12 cellular contexts compared by ENCODE assay signal in the genomic region with DNA sequence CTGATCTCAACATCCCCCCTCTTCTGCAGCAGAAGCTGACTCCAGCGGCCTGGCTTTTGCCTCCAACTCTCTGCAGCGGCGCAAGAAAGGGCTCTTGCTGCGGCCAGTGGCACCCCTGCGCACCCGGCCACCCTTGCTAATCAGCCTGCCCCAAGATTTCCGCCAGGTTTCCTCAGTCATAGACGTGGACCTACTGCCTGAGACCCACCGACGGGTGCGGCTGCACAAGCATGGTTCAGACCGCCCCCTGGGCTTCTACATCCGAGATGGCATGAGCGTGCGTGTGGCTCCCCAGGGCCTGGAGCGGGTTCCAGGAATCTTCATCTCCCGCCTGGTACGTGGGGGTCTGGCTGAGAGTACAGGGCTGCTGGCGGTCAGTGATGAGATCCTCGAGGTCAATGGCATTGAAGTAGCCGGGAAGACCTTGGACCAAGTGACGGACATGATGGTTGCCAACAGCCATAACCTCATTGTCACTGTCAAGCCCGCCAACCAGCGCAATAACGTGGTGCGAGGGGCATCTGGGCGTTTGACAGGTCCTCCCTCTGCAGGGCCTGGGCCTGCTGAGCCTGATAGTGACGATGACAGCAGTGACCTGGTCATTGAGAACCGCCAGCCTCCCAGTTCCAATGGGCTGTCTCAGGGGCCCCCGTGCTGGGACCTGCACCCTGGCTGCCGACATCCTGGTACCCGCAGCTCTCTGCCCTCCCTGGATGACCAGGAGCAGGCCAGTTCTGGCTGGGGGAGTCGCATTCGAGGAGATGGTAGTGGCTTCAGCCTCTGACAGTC. TPM values are rescaled to one million over a fixed set of nuclear protein-coding genes. Genes with fewer than 3 reads are reported as not detected.
A peak's percentile ranks its signal among the peaks of the same experiment; 100 is the strongest.
DNase-seq lines count a peak whose midpoint lies in the region; ATAC-seq and TF ChIP-seq lines count a peak whose summit lies in the region.
"Had no signal": no experiment of that assay in that cellular context is flagged by ENCODE, and none has a peak within 500 bp of the region (broad histone marks: within the 10 kb centered on the region; RNA-seq: fewer than 3 reads in every experiment).

No MANE protein-coding gene starts in this region.

- H3K36me3 Mint-ChIP-seq in activated CD4-positive, alpha-beta T cell treated with anti-CD3 and anti-CD28 coated beads, Interleukin-2, amount 10 ng/mL, durations not matched to agents 24 days and 14 days (ENCODE audit: low read depth) = peaks cover 14% of the 10 kb centered on the region
- H3K36me3 Mint-ChIP-seq in effector memory CD8-positive, alpha-beta T cell (ENCODE audit: insufficient read depth) = peaks cover 33% of the 10 kb centered on the region
- peaks cover 6% of the 10 kb centered on the region for H3K36me3 Mint-ChIP-seq in osteocyte (ENCODE audit: unreplicated experiment)

- DNase-seq in activated CD4-positive, alpha-beta T cell treated with anti-CD3 and anti-CD28 coated beads, Interleukin-2, amount 10 ng/mL, durations not matched to agents 24 days and 14 days = peak; percentile 65
- no peak for DNase-seq in activated CD4-positive, alpha-beta T cell treated with anti-CD3 and anti-CD28 coated beads for 4 hours
- DNase-seq in NT2/D1 (ENCODE audit: low read depth, low spot score) (no peak), osteocyte (ENCODE audit: extremely low spot score, unreplicated experiment) (peak; percentile 84), prostate gland (ENCODE audit: low spot score) (no peak), LoVo (ENCODE audit: low spot score) (no peak)
- no peak for DNase-seq in effector memory CD8-positive, alpha-beta T cell
- DNase-seq: NCI-H2029 treated with DMSO at 0.1 percent for 48 hours; stimulated activated CD4-positive, alpha-beta T cell treated with anti-CD3 and anti-CD28 coated beads, Interleukin-2, amount 100 ng/mL, for 48 hours had no signal

- peak overlapping the region; percentile 32 for H3K9ac ChIP-seq in NT2/D1 (ENCODE audit: insufficient read length, low read depth)

- H3K27ac ChIP-seq in prostate gland = no peak overlapping the region

- H3K4me3 Mint-ChIP-seq in activated CD4-positive, alpha-beta T cell treated with anti-CD3 and anti-CD28 coated beads, Interleukin-2, amount 10 ng/mL, durations not matched to agents 24 days and 14 days = peak overlapping the region; percentile 92
- peak overlapping the region; percentile 88 to 92 for H3K4me3 Mint-ChIP-seq in effector memory CD8-positive, alpha-beta T cell
- H3K4me3 Mint-ChIP-seq in osteocyte (ENCODE audit: unreplicated experiment) = peak overlapping the region; percentile 87

- 93% methylated on average over 34 of the region's 34 CpGs for WGBS in prostate gland

- TF ChIP-seq POLR2A in prostate gland (IDR thresholded peaks at IDR 0.05) = no peak

- H3K27me3 ChIP-seq in NT2/D1 (ENCODE audit: insufficient read depth, insufficient read length) = peaks cover 25% of the 10 kb centered on the region
- H3K27me3 ChIP-seq in prostate gland (replicated peaks; ENCODE audit: insufficient read depth) = no peaks in the 10 kb centered on the region
- H3K27me3 ChIP-seq: ovary had no signal

- peaks cover 52% of the 10 kb centered on the region for H3K36me3 ChIP-seq in NT2/D1 (ENCODE audit: insufficient read depth, insufficient read length, low read length)
- no peaks in the 10 kb centered on the region for H3K36me3 ChIP-seq in prostate gland
- H3K36me3 ChIP-seq: ovary had no signal

- H3K4me1 ChIP-seq in NT2/D1 (ENCODE audit: insufficient read depth, insufficient read length) (peaks cover 15% of the 10 kb centered on the region), prostate gland (replicated peaks) (peaks cover 4% of the 10 kb centered on the region)

- TF ChIP-seq CTCF in osteocyte (IDR thresholded peaks at IDR 0.05) (no peak), prostate gland (IDR thresholded peaks at IDR 0.05) (no peak)

- H3K4me1 Mint-ChIP-seq in activated CD4-positive, alpha-beta T cell treated with anti-CD3 and anti-CD28 coated beads, Interleukin-2, amount 10 ng/mL, durations not matched to agents 24 days and 14 days = peaks cover 27% of the 10 kb centered on the region
- peaks cover 19 to 22% of the 10 kb centered on the region in 2 donors for H3K4me1 Mint-ChIP-seq in effector memory CD8-positive, alpha-beta T cell (ENCODE audit: low read depth in 2 of 2)
- peaks cover 28% of the 10 kb centered on the region for H3K4me1 Mint-ChIP-seq in osteocyte (ENCODE audit: unreplicated experiment)

- intact Hi-C loops in activated CD4-positive, alpha-beta T cell treated with anti-CD3 and anti-CD28 coated beads, Interleukin-2, amount 10 ng/mL, durations not matched to agents 24 days and 14 days (cut with micrococcal nuclease) = loop anchor here (2.0 to 10.0 kb wide), 7 partner anchors 17 to 1673 kb away; partner anchors contain the start of genes ATP6V0D1, CARMIL2, CENPT and COG8
- intact Hi-C loops in prostate gland (cut with DNase I) = loop anchor here (5.0 to 10.0 kb wide), 2 partner anchors 137 to 180 kb away; partner anchors contain the start of genes RIPOR1 and THAP11

- no peaks in the 10 kb centered on the region for H3K27me3 Mint-ChIP-seq in activated CD4-positive, alpha-beta T cell treated with anti-CD3 and anti-CD28 coated beads, Interleukin-2, amount 10 ng/mL, durations not matched to agents 24 days and 14 days
- no peaks in the 10 kb centered on the region for H3K27me3 Mint-ChIP-seq in effector memory CD8-positive, alpha-beta T cell
- no peaks in the 10 kb centered on the region for H3K27me3 Mint-ChIP-seq in osteocyte (ENCODE audit: unreplicated experiment)

- H3K4me3 ChIP-seq in NT2/D1 (ENCODE audit: insufficient read length, low read depth) (no peak overlapping the region), prostate gland (no peak overlapping the region)

- H3K9me3 ChIP-seq in NT2/D1 (ENCODE audit: insufficient read depth, low read length) = no peaks in the 10 kb centered on the region
- H3K9me3 ChIP-seq in prostate gland = no peaks in the 10 kb centered on the region
- H3K9me3 ChIP-seq: ovary had no signal

- no peak for ATAC-seq in effector memory CD8-positive, alpha-beta T cell (replicated peaks)
- ATAC-seq in HG03520 (IDR thresholded peaks at IDR 0.05; ENCODE audit: unreplicated experiment) = no peak

- H3K27ac Mint-ChIP-seq in activated CD4-positive, alpha-beta T cell treated with anti-CD3 and anti-CD28 coated beads, Interleukin-2, amount 10 ng/mL, durations not matched to agents 24 days and 14 days = no peak overlapping the region
- H3K27ac Mint-ChIP-seq in effector memory CD8-positive, alpha-beta T cell = peak overlapping the region in 1 of 2 donors; percentile 96
- no peak overlapping the region for H3K27ac Mint-ChIP-seq in osteocyte (ENCODE audit: unreplicated experiment)

- no peaks in the 10 kb centered on the region for H3K9me3 Mint-ChIP-seq in activated CD4-positive, alpha-beta T cell treated with anti-CD3 and anti-CD28 coated beads, Interleukin-2, amount 10 ng/mL, durations not matched to agents 24 days and 14 days
- no peaks in the 10 kb centered on the region for H3K9me3 Mint-ChIP-seq in effector memory CD8-positive, alpha-beta T cell
- H3K9me3 Mint-ChIP-seq in osteocyte (ENCODE audit: unreplicated experiment) = no peaks in the 10 kb centered on the region

RNA-seq across cellular contexts. Expression of gene PARD6A, which starts 1.3 kb away (rescaled TPM):
- 13.5 and 14.0 TPM in 2 replicates for total RNA-seq in activated CD4-positive, alpha-beta T cell treated with anti-CD3 and anti-CD28 coated beads, Interleukin-2, amount 10 ng/mL, durations not matched to agents 24 days and 14 days
- total RNA-seq in osteocyte (4.1 and 4.6 TPM in 2 replicates), prostate gland (10 to 100 TPM in 1 of 2 donors, 1 to 10 TPM in 1; 3.4 to 13.7 TPM)

RNA-seq across cellular contexts. Expression of gene ACD, which starts 2.0 kb away (rescaled TPM):
- 54.0 and 55.1 TPM in 2 replicates for total RNA-seq in activated CD4-positive, alpha-beta T cell treated with anti-CD3 and anti-CD28 coated beads, Interleukin-2, amount 10 ng/mL, durations not matched to agents 24 days and 14 days
- total RNA-seq in osteocyte (21.3 and 23.1 TPM in 2 replicates), prostate gland (10 to 100 TPM; 17.1 to 45.4 TPM)

RNA-seq across cellular contexts. Expression of gene ENKD1, which starts 4.5 kb away (rescaled TPM):
- total RNA-seq in activated CD4-positive, alpha-beta T cell treated with anti-CD3 and anti-CD28 coated beads, Interleukin-2, amount 10 ng/mL, durations not matched to agents 24 days and 14 days = 12.7 and 13.8 TPM in 2 replicates
- 10.9 and 11.7 TPM in 2 replicates for total RNA-seq in osteocyte
- 10 to 100 TPM; 20.6 to 29.1 TPM for total RNA-seq in prostate gland

RNA-seq across cellular contexts. Expression of gene C16orf86, which starts 4.6 kb away (rescaled TPM):
- 0.68 and 1.5 TPM in 2 replicates for total RNA-seq in activated CD4-positive, alpha-beta T cell treated with anti-CD3 and anti-CD28 coated beads, Interleukin-2, amount 10 ng/mL, durations not matched to agents 24 days and 14 days
- total RNA-seq in osteocyte = 2.1 and 2.8 TPM in 2 replicates
- total RNA-seq in prostate gland = 10 to 100 TPM in 1 of 2 donors, 1 to 10 TPM in 1; 10.0 to 18.3 TPM
- total RNA-seq: A673 had no signal

RNA-seq across cellular contexts. Expression of gene CARMIL2, which starts 17.1 kb away (rescaled TPM):
- 219 and 229 TPM in 2 replicates for total RNA-seq in activated CD4-positive, alpha-beta T cell treated with anti-CD3 and anti-CD28 coated beads, Interleukin-2, amount 10 ng/mL, durations not matched to agents 24 days and 14 days
- total RNA-seq in osteocyte (0.94 and 1.7 TPM in 2 replicates), prostate gland (1 to 10 TPM; 4.8 to 5.1 TPM)

Comparison
In these comparisons a context has a peak if more than half of its experiments do, and no peak if none do; other contexts are left out.
1. DNase-seq: peak in activated CD4-positive, alpha-beta T cell treated with anti-CD3 and anti-CD28 coated beads, Interleukin-2, amount 10 ng/mL, durations not matched to agents 24 days and 14 days (single experiment) and osteocyte (single experiment); none in activated CD4-positive, alpha-beta T cell treated with anti-CD3 and anti-CD28 coated beads for 4 hours (0 of 2), NT2/D1 (single experiment), effector memory CD8-positive, alpha-beta T cell (0 of 3), prostate gland (single experiment) and LoVo (single experiment).
2. Peak in every context shown above with its lines, with median percentiles within 50 percentile points of each other: H3K4me3 Mint-ChIP-seq.